ENCODE assay signal across 1 cellular context in the genomic region with DNA sequence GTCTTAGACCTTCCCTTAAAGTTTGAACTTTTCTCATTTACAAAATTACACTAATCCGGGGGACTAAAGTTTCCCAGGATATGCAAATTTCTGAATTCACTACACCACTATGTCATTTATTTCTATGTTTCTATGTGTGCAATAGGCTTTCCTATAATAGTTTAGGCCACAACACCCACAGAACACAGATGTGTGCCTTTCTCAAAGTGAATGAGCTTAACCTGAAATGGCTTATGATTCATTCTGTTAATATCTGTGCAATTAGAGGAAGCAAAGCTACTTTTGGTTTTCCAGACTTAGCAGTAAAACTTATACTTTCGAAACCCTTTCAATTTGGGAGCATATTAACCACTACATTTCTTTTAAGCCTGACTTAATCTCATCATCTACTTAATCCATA.
TF ChIP-seq lines count a peak whose summit lies in the region.

No MANE protein-coding gene starts in this region.

TF ChIP-seq in WTC11, 78 proteins besides CTCF, POLR2A, EP300 and RAD21 (continued from another document):
- TF ChIP-seq, protein P1, sequence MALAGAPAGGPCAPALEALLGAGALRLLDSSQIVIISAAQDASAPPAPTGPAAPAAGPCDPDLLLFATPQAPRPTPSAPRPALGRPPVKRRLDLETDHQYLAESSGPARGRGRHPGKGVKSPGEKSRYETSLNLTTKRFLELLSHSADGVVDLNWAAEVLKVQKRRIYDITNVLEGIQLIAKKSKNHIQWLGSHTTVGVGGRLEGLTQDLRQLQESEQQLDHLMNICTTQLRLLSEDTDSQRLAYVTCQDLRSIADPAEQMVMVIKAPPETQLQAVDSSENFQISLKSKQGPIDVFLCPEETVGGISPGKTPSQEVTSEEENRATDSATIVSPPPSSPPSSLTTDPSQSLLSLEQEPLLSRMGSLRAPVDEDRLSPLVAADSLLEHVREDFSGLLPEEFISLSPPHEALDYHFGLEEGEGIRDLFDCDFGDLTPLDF (CRISPR knock-in tag; IDR thresholded peaks at IDR 0.05) = no peak
- TF ChIP-seq, protein P2, sequence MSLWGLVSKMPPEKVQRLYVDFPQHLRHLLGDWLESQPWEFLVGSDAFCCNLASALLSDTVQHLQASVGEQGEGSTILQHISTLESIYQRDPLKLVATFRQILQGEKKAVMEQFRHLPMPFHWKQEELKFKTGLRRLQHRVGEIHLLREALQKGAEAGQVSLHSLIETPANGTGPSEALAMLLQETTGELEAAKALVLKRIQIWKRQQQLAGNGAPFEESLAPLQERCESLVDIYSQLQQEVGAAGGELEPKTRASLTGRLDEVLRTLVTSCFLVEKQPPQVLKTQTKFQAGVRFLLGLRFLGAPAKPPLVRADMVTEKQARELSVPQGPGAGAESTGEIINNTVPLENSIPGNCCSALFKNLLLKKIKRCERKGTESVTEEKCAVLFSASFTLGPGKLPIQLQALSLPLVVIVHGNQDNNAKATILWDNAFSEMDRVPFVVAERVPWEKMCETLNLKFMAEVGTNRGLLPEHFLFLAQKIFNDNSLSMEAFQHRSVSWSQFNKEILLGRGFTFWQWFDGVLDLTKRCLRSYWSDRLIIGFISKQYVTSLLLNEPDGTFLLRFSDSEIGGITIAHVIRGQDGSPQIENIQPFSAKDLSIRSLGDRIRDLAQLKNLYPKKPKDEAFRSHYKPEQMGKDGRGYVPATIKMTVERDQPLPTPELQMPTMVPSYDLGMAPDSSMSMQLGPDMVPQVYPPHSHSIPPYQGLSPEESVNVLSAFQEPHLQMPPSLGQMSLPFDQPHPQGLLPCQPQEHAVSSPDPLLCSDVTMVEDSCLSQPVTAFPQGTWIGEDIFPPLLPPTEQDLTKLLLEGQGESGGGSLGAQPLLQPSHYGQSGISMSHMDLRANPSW (CRISPR knock-in tag; conservative IDR thresholded peaks at IDR 0.05; ENCODE audit: low read depth) = no peak
- TF ChIP-seq ETV6 (CRISPR knock-in tag; IDR thresholded peaks at IDR 0.05) = no peak
- no peak for TF ChIP-seq MYBL2 (CRISPR knock-in tag; IDR thresholded peaks at IDR 0.05)
- TF ChIP-seq IRF2 (CRISPR knock-in tag; IDR thresholded peaks at IDR 0.05; ENCODE audit: borderline replicate concordance, low read depth) = no peak
TF ChIP-seq in WTC11: peak in this region for 0.
